In the genomic region with DNA sequence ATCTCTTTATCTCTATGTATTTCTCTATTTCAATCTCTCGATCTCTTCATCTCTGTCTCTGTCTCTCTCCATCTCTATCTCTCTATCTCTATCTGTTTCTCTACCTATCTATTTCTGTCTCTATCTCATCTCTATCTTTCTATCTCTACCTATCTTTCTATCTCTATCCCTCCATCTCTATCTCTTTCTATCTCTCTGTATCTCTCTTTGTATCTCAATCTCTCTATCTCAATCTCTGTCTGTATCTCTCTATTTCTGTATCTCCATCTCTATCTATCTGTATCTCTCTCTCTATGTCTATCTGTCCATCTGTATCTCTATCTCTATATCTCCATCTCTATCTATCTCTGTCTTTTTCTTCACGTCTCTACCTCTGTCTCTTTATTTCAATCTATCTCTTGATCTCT, we compare ENCODE assay signal across 3 cellular contexts.
TF ChIP-seq lines count a peak whose summit lies in the region.

No MANE protein-coding gene starts in this region.

TF ChIP-seq in SK-N-SH, 30 proteins besides CTCF, POLR2A, EP300 and RAD21:
- TF ChIP-seq, protein P1, sequence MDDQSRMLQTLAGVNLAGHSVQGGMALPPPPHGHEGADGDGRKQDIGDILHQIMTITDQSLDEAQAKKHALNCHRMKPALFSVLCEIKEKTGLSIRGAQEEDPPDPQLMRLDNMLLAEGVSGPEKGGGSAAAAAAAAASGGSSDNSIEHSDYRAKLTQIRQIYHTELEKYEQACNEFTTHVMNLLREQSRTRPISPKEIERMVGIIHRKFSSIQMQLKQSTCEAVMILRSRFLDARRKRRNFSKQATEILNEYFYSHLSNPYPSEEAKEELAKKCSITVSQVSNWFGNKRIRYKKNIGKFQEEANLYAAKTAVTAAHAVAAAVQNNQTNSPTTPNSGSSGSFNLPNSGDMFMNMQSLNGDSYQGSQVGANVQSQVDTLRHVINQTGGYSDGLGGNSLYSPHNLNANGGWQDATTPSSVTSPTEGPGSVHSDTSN (IDR thresholded peaks at IDR 0.05): no peak
- TF ChIP-seq YY1 (IDR thresholded peaks at IDR 0.05; ENCODE audit: low read depth) (no peak), GATA2 (CRISPR knock-in tag; IDR thresholded peaks at IDR 0.05) (no peak), TAF1 (IDR thresholded peaks at IDR 0.05; ENCODE audit: borderline replicate concordance, low read depth, low read length) (no peak), RXRA (IDR thresholded peaks at IDR 0.05; ENCODE audit: borderline replicate concordance, low read depth) (no peak), POLR2AphosphoS5 (IDR thresholded peaks at IDR 0.05; ENCODE audit: low read depth, low read length) (no peak), CHD2 (IDR thresholded peaks at IDR 0.05; ENCODE audit: low read length, partially characterized antibody) (no peak), TCF12 (IDR thresholded peaks at IDR 0.05) (no peak), SMC3 (IDR thresholded peaks at IDR 0.05; ENCODE audit: low read depth, low read length) (no peak), GABPA (IDR thresholded peaks at IDR 0.05; ENCODE audit: low read depth) (no peak), TEAD4 (IDR thresholded peaks at IDR 0.05; ENCODE audit: borderline replicate concordance, insufficient read depth) (no peak), FOXM1 (IDR thresholded peaks at IDR 0.05; ENCODE audit: low read depth) (no peak), RFX5 (IDR thresholded peaks at IDR 0.05; ENCODE audit: low read length) (no peak), NRF1 (IDR thresholded peaks at IDR 0.05; ENCODE audit: low read depth, low read length) (no peak), FOSL2 (IDR thresholded peaks at IDR 0.05; ENCODE audit: borderline replicate concordance, low read depth) (no peak), MXI1 (IDR thresholded peaks at IDR 0.05; ENCODE audit: low read depth, low read length) (no peak), ELF1 (IDR thresholded peaks at IDR 0.05) (no peak)
- TF ChIP-seq, protein P2, sequence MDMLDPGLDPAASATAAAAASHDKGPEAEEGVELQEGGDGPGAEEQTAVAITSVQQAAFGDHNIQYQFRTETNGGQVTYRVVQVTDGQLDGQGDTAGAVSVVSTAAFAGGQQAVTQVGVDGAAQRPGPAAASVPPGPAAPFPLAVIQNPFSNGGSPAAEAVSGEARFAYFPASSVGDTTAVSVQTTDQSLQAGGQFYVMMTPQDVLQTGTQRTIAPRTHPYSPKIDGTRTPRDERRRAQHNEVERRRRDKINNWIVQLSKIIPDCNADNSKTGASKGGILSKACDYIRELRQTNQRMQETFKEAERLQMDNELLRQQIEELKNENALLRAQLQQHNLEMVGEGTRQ (IDR thresholded peaks at IDR 0.05; ENCODE audit: borderline replicate concordance, low read depth, low read length): no peak
- TF ChIP-seq, protein P3, sequence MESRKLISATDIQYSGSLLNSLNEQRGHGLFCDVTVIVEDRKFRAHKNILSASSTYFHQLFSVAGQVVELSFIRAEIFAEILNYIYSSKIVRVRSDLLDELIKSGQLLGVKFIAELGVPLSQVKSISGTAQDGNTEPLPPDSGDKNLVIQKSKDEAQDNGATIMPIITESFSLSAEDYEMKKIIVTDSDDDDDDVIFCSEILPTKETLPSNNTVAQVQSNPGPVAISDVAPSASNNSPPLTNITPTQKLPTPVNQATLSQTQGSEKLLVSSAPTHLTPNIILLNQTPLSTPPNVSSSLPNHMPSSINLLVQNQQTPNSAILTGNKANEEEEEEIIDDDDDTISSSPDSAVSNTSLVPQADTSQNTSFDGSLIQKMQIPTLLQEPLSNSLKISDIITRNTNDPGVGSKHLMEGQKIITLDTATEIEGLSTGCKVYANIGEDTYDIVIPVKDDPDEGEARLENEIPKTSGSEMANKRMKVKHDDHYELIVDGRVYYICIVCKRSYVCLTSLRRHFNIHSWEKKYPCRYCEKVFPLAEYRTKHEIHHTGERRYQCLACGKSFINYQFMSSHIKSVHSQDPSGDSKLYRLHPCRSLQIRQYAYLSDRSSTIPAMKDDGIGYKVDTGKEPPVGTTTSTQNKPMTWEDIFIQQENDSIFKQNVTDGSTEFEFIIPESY (IDR thresholded peaks at IDR 0.05; ENCODE audit: borderline replicate concordance, low read depth): no peak
- TF ChIP-seq, protein P4, sequence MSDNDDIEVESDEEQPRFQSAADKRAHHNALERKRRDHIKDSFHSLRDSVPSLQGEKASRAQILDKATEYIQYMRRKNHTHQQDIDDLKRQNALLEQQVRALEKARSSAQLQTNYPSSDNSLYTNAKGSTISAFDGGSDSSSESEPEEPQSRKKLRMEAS (IDR thresholded peaks at IDR 0.05; ENCODE audit: low read depth): no peak

TF ChIP-seq in SK-N-SH treated with all-trans-retinoic acid at 6 μM for 48 hours, 23 proteins besides CTCF, POLR2A, EP300 and RAD21 (continues in another document):
- TF ChIP-seq TOX (CRISPR knock-in tag; IDR thresholded peaks at IDR 0.05; ENCODE audit: borderline replicate concordance) (no peak), ESRRG (CRISPR knock-in tag; IDR thresholded peaks at IDR 0.05) (no peak), SNAI2 (CRISPR knock-in tag; IDR thresholded peaks at IDR 0.05) (no peak), ISL1 (CRISPR knock-in tag; IDR thresholded peaks at IDR 0.05) (no peak), ZNF8 (CRISPR knock-in tag; IDR thresholded peaks at IDR 0.05) (no peak), OSR1 (CRISPR knock-in tag; IDR thresholded peaks at IDR 0.05) (no peak), ZFP30 (CRISPR knock-in tag; IDR thresholded peaks at IDR 0.05) (no peak), ZFP3 (CRISPR knock-in tag; IDR thresholded peaks at IDR 0.05) (no peak), ZNF565 (CRISPR knock-in tag; conservative IDR thresholded peaks at IDR 0.05; ENCODE audit: low read depth) (no peak), TCF4 (CRISPR knock-in tag; IDR thresholded peaks at IDR 0.05; ENCODE audit: borderline replicate concordance) (no peak), GLIS3 (CRISPR knock-in tag; IDR thresholded peaks at IDR 0.05) (no peak), ARNTL (CRISPR knock-in tag; IDR thresholded peaks at IDR 0.05; ENCODE audit: borderline replicate concordance, low read depth) (no peak), ZC3H10 (CRISPR knock-in tag; IDR thresholded peaks at IDR 0.05) (no peak)
- TF ChIP-seq, protein P5, sequence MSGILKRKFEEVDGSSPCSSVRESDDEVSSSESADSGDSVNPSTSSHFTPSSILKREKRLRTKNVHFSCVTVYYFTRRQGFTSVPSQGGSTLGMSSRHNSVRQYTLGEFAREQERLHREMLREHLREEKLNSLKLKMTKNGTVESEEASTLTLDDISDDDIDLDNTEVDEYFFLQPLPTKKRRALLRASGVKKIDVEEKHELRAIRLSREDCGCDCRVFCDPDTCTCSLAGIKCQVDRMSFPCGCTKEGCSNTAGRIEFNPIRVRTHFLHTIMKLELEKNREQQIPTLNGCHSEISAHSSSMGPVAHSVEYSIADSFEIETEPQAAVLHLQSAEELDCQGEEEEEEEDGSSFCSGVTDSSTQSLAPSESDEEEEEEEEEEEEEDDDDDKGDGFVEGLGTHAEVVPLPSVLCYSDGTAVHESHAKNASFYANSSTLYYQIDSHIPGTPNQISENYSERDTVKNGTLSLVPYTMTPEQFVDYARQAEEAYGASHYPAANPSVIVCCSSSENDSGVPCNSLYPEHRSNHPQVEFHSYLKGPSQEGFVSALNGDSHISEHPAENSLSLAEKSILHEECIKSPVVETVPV (CRISPR knock-in tag; IDR thresholded peaks at IDR 0.05): no peak
- TF ChIP-seq, protein P6, sequence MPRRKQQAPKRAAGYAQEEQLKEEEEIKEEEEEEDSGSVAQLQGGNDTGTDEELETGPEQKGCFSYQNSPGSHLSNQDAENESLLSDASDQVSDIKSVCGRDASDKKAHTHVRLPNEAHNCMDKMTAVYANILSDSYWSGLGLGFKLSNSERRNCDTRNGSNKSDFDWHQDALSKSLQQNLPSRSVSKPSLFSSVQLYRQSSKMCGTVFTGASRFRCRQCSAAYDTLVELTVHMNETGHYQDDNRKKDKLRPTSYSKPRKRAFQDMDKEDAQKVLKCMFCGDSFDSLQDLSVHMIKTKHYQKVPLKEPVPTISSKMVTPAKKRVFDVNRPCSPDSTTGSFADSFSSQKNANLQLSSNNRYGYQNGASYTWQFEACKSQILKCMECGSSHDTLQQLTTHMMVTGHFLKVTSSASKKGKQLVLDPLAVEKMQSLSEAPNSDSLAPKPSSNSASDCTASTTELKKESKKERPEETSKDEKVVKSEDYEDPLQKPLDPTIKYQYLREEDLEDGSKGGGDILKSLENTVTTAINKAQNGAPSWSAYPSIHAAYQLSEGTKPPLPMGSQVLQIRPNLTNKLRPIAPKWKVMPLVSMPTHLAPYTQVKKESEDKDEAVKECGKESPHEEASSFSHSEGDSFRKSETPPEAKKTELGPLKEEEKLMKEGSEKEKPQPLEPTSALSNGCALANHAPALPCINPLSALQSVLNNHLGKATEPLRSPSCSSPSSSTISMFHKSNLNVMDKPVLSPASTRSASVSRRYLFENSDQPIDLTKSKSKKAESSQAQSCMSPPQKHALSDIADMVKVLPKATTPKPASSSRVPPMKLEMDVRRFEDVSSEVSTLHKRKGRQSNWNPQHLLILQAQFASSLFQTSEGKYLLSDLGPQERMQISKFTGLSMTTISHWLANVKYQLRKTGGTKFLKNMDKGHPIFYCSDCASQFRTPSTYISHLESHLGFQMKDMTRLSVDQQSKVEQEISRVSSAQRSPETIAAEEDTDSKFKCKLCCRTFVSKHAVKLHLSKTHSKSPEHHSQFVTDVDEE (CRISPR knock-in tag; IDR thresholded peaks at IDR 0.05): no peak

TF ChIP-seq in GM23338, 12 proteins besides CTCF, POLR2A, EP300 and RAD21:
- TF ChIP-seq EZH2phosphoT487 (IDR thresholded peaks at IDR 0.05; ENCODE audit: unreplicated experiment): no peak
- no peak for TF ChIP-seq ZNF114 (CRISPR knock-in tag; IDR thresholded peaks at IDR 0.05)
- TF ChIP-seq EZH2 (IDR thresholded peaks at IDR 0.05; ENCODE audit: low read depth, unreplicated experiment): no peak
- TF ChIP-seq, protein P7, sequence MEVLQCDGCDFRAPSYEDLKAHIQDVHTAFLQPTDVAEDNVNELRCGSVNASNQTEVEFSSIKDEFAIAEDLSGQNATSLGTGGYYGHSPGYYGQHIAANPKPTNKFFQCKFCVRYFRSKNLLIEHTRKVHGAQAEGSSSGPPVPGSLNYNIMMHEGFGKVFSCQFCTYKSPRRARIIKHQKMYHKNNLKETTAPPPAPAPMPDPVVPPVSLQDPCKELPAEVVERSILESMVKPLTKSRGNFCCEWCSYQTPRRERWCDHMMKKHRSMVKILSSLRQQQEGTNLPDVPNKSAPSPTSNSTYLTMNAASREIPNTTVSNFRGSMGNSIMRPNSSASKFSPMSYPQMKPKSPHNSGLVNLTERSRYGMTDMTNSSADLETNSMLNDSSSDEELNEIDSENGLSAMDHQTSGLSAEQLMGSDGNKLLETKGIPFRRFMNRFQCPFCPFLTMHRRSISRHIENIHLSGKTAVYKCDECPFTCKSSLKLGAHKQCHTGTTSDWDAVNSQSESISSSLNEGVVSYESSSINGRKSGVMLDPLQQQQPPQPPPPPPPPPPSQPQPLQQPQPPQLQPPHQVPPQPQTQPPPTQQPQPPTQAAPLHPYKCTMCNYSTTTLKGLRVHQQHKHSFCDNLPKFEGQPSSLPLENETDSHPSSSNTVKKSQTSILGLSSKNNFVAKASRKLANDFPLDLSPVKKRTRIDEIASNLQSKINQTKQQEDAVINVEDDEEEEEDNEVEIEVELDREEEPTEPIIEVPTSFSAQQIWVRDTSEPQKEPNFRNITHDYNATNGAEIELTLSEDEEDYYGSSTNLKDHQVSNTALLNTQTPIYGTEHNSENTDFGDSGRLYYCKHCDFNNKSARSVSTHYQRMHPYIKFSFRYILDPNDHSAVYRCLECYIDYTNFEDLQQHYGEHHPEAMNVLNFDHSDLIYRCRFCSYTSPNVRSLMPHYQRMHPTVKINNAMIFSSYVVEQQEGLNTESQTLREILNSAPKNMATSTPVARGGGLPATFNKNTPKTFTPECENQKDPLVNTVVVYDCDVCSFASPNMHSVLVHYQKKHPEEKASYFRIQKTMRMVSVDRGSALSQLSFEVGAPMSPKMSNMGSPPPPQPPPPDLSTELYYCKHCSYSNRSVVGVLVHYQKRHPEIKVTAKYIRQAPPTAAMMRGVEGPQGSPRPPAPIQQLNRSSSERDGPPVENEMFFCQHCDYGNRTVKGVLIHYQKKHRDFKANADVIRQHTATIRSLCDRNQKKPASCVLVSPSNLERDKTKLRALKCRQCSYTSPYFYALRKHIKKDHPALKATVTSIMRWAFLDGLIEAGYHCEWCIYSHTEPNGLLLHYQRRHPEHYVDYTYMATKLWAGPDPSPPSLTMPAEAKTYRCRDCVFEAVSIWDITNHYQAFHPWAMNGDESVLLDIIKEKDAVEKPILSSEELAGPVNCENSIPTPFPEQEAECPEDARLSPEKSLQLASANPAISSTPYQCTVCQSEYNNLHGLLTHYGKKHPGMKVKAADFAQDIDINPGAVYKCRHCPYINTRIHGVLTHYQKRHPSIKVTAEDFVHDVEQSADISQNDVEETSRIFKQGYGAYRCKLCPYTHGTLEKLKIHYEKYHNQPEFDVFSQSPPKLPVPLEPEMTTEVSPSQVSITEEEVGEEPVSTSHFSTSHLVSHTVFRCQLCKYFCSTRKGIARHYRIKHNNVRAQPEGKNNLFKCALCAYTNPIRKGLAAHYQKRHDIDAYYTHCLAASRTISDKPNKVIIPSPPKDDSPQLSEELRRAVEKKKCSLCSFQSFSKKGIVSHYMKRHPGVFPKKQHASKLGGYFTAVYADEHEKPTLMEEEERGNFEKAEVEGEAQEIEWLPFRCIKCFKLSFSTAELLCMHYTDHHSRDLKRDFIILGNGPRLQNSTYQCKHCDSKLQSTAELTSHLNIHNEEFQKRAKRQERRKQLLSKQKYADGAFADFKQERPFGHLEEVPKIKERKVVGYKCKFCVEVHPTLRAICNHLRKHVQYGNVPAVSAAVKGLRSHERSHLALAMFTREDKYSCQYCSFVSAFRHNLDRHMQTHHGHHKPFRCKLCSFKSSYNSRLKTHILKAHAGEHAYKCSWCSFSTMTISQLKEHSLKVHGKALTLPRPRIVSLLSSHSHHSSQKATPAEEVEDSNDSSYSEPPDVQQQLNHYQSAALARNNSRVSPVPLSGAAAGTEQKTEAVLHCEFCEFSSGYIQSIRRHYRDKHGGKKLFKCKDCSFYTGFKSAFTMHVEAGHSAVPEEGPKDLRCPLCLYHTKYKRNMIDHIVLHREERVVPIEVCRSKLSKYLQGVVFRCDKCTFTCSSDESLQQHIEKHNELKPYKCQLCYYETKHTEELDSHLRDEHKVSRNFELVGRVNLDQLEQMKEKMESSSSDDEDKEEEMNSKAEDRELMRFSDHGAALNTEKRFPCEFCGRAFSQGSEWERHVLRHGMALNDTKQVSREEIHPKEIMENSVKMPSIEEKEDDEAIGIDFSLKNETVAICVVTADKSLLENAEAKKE (CRISPR knock-in tag; IDR thresholded peaks at IDR 0.05): no peak
- TF ChIP-seq NANOG (IDR thresholded peaks at IDR 0.05; ENCODE audit: borderline replicate concordance): no peak
- TF ChIP-seq STAT1 (IDR thresholded peaks at IDR 0.05; ENCODE audit: unreplicated experiment): no peak
- TF ChIP-seq ZNF331 (CRISPR knock-in tag; IDR thresholded peaks at IDR 0.05; ENCODE audit: low read depth): no peak
- TF ChIP-seq, protein P8, sequence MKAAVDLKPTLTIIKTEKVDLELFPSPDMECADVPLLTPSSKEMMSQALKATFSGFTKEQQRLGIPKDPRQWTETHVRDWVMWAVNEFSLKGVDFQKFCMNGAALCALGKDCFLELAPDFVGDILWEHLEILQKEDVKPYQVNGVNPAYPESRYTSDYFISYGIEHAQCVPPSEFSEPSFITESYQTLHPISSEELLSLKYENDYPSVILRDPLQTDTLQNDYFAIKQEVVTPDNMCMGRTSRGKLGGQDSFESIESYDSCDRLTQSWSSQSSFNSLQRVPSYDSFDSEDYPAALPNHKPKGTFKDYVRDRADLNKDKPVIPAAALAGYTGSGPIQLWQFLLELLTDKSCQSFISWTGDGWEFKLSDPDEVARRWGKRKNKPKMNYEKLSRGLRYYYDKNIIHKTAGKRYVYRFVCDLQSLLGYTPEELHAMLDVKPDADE (IDR thresholded peaks at IDR 0.05): no peak
TF ChIP-seq in GM23338: peak in this region for 0.
